In the genomic region with DNA sequence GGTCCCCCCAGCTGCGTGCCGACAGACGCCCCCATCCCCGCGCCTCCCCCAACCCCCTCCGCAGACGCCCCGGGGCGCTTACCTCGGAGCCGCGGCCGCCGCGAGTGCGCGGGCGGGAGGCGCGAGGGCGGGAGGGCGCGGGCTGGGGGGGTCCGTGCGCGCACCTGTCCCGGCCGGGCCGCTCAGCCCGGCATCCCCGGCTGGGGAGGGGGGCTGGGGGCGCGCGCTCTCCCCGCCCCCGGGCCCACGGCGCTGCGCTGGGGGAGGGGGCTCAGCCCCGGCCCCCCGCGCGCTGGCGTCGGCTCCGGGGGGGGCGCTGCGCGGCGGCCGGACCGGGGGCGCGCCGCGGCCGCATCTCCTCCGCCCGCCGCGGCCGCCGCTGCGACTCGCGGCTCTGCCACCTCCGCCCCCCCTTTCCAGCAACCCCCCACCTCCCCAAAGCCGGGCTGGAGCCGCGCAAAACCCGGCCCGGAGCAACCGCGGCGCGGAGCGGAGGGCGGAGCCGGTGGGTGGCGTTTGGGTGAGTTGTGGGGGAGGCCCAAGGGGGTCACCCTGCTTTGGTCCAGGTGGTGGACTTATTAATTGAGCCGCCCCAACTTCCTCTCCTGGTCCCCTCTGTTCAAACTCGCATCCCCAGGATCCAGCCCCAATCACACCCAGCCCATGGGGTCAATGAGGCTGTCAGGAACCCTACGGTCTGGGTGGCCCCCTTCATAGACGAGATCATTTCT, we compare ENCODE assay signal across 2 cellular contexts.
TF ChIP-seq lines count a peak whose summit lies in the region.

No MANE protein-coding gene starts in this region.

TF ChIP-seq in IMR-90, 13 proteins besides CTCF, POLR2A, EP300 and RAD21:
- TF ChIP-seq USF2 (IDR thresholded peaks at IDR 0.05; ENCODE audit: low read depth, low read length) (no peak), FOS (IDR thresholded peaks at IDR 0.05; ENCODE audit: low read depth, low read length) (no peak), RFX5 (IDR thresholded peaks at IDR 0.05; ENCODE audit: low read depth, low read length) (no peak), MXI1 (IDR thresholded peaks at IDR 0.05; ENCODE audit: borderline replicate concordance, low read depth, low read length) (no peak), CHD1 (IDR thresholded peaks at IDR 0.05; ENCODE audit: low read depth, low read length) (no peak), NFE2L2 (IDR thresholded peaks at IDR 0.05; ENCODE audit: low read depth, low read length) (no peak), CEBPB (IDR thresholded peaks at IDR 0.05; ENCODE audit: low read depth, low read length) (no peak), SMC3 (IDR thresholded peaks at IDR 0.05; ENCODE audit: low read depth, low read length) (no peak), MAZ (IDR thresholded peaks at IDR 0.05; ENCODE audit: borderline replicate concordance, low read depth, low read length) (no peak), BHLHE40 (IDR thresholded peaks at IDR 0.05; ENCODE audit: low read depth, low read length) (no peak), MAFK (IDR thresholded peaks at IDR 0.05; ENCODE audit: low read depth, low read length) (no peak), RCOR1 (IDR thresholded peaks at IDR 0.05; ENCODE audit: insufficient replicate concordance, low read length) (no peak)
- TF ChIP-seq, protein P1, sequence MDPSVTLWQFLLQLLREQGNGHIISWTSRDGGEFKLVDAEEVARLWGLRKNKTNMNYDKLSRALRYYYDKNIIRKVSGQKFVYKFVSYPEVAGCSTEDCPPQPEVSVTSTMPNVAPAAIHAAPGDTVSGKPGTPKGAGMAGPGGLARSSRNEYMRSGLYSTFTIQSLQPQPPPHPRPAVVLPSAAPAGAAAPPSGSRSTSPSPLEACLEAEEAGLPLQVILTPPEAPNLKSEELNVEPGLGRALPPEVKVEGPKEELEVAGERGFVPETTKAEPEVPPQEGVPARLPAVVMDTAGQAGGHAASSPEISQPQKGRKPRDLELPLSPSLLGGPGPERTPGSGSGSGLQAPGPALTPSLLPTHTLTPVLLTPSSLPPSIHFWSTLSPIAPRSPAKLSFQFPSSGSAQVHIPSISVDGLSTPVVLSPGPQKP (IDR thresholded peaks at IDR 0.05; ENCODE audit: borderline replicate concordance, low read depth, low read length), result no peak

TF ChIP-seq in neural cell, 6 proteins besides CTCF, POLR2A, EP300 and RAD21:
- TF ChIP-seq TAF1 (IDR thresholded peaks at IDR 0.05; ENCODE audit: low read depth) (no peak), EZH2 (IDR thresholded peaks at IDR 0.05; ENCODE audit: borderline replicate concordance, insufficient read depth, low read length, poor library complexity, severe bottlenecking) (no peak), POLR2AphosphoS5 (IDR thresholded peaks at IDR 0.05) (no peak), SMC3 (conservative IDR thresholded peaks at IDR 0.05; ENCODE audit: poor library complexity) (no peak), REST (IDR thresholded peaks at IDR 0.05; ENCODE audit: borderline replicate concordance) (no peak), MXI1 (conservative IDR thresholded peaks at IDR 0.05; ENCODE audit: poor library complexity, severe bottlenecking) (no peak)
